Comparison of ENCODE assay signal across 12 cellular contexts in genomic region chr14:91246051-91246852, GRCh38. TPM values are rescaled to one million over a fixed set of nuclear protein-coding genes. Genes with fewer than 3 reads are reported as not detected.
DNase-seq lines count a peak whose midpoint lies in the region; ATAC-seq lines count a peak whose summit lies in the region.
"Had no signal": no experiment of that assay in that cellular context is flagged by ENCODE, and none has a peak within 500 bp of the region (broad histone marks: within the 10 kb centered on the region; RNA-seq: fewer than 3 reads in every experiment).

No MANE protein-coding gene starts in this region.

- H3K9me2 ChIP-seq in Karpas-422 (replicated peaks; ENCODE audit: insufficient read depth, low read length): no peaks in the 10 kb centered on the region

- H3K9me3 ChIP-seq in Karpas-422 (ENCODE audit: low read length): no peaks in the 10 kb centered on the region

- no peak overlapping the region for H3K9ac ChIP-seq in Karpas-422 (ENCODE audit: low read length)

- H3K4me3 ChIP-seq in Karpas-422 (ENCODE audit: low read length): no peak overlapping the region

- H3K27ac Mint-ChIP-seq in stimulated activated memory B cell treated with anti-CD40 and anti-IgM and Interleukin-4, amounts not matched to agents 10 μg/mL and 1 μg/mL and 100 μg/mL, for 72 hours: no peak overlapping the region

- peaks cover 59% of the 10 kb centered on the region for H3K4me1 ChIP-seq in Karpas-422 (ENCODE audit: low read length)

- no peaks in the 10 kb centered on the region for H3K36me3 ChIP-seq in Karpas-422 (ENCODE audit: insufficient read depth, low read length)

- no peaks in the 10 kb centered on the region for H3K36me3 Mint-ChIP-seq in stimulated activated memory B cell treated with anti-CD40 and anti-IgM and Interleukin-4, amounts not matched to agents 10 μg/mL and 1 μg/mL and 100 μg/mL, for 72 hours

- H3K79me2 ChIP-seq in Karpas-422 (ENCODE audit: low read length): no peaks in the 10 kb centered on the region

- DNase-seq in Karpas-422 (peak; percentile 67), RPMI8226 (peak; percentile 63), HPDE6-E6E7 (ENCODE audit: extremely low spot score) (no peak), NCI-H2196 treated with DMSO at 0.1 percent for 48 hours (lab: John Stamatoyannopoulos, UW; ENCODE audit: unreplicated experiment) (no peak)
- peak; percentile 73 to 79 for DNase-seq in activated T-cell treated with anti-CD3 and anti-CD28 coated beads, Interleukin-2, amount 50 U/mL, for 48 hours
- peak; percentile 52 to 72 (median 65) for DNase-seq in stimulated activated CD4-positive, alpha-beta T cell treated with anti-CD3 and anti-CD28 coated beads, Interleukin-12 subunit alpha, Interleukin-12 subunit beta, amount 100 ng/mL, for 48 hours (ENCODE audit: low read depth in 2 of 3, low spot score in 1 of 3)
- DNase-seq: HCEC 1CT, KBM-7 had no signal

- no peaks in the 10 kb centered on the region for H3K27me3 Mint-ChIP-seq in stimulated activated memory B cell treated with anti-CD40 and anti-IgM and Interleukin-4, amounts not matched to agents 10 μg/mL and 1 μg/mL and 100 μg/mL, for 72 hours

- no peak overlapping the region for H3K4me2 ChIP-seq in Karpas-422 (ENCODE audit: low read depth, low read length, poor library complexity, severe bottlenecking)

- H3K4me3 Mint-ChIP-seq in stimulated activated memory B cell treated with anti-CD40 and anti-IgM and Interleukin-4, amounts not matched to agents 10 μg/mL and 1 μg/mL and 100 μg/mL, for 72 hours: no peak overlapping the region

- H3K27me3 ChIP-seq in Karpas-422 (ENCODE audit: low read length): no peaks in the 10 kb centered on the region

- H4K20me1 ChIP-seq in Karpas-422 (ENCODE audit: insufficient read depth, low read depth, low read length): no peaks in the 10 kb centered on the region

- no peak overlapping the region for H3K27ac ChIP-seq in Karpas-422 (ENCODE audit: low read length)
- H3K27ac ChIP-seq: VCaP had no signal

- H3K4me1 Mint-ChIP-seq in stimulated activated memory B cell treated with anti-CD40 and anti-IgM and Interleukin-4, amounts not matched to agents 10 μg/mL and 1 μg/mL and 100 μg/mL, for 72 hours: peaks cover 65% of the 10 kb centered on the region

- ATAC-seq in stimulated activated memory B cell treated with anti-CD40 and anti-IgM and Interleukin-4, amounts not matched to agents 10 μg/mL and 1 μg/mL and 100 μg/mL, for 72 hours: no peak
- no peak for ATAC-seq in GM21619 (IDR thresholded peaks at IDR 0.05; ENCODE audit: unreplicated experiment)
- ATAC-seq: left lobe of liver had no signal

- peaks cover 7% of the 10 kb centered on the region for H3K9me3 Mint-ChIP-seq in stimulated activated memory B cell treated with anti-CD40 and anti-IgM and Interleukin-4, amounts not matched to agents 10 μg/mL and 1 μg/mL and 100 μg/mL, for 72 hours

- H2AFZ ChIP-seq in Karpas-422 (ENCODE audit: low read length): no peak overlapping the region

RNA-seq across cellular contexts. Expression of gene GPR68, which starts 1.7 kb away (rescaled TPM):
- 0.36 TPM in 1 of 2 replicates, not detected in the other for total RNA-seq in Karpas-422 (2014; rRNA removed; shearing (Covaris generic); ENCODE audit: low replicate concordance)

Comparison
In these comparisons a context has a peak if more than half of its experiments do, and no peak if none do; other contexts are left out.
1. DNase-seq: peak in Karpas-422 (single experiment), RPMI8226 (single experiment), activated T-cell treated with anti-CD3 and anti-CD28 coated beads, Interleukin-2, amount 50 U/mL, for 48 hours (2 of 2) and stimulated activated CD4-positive, alpha-beta T cell treated with anti-CD3 and anti-CD28 coated beads, Interleukin-12 subunit alpha, Interleukin-12 subunit beta, amount 100 ng/mL, for 48 hours (3 of 3); none in HPDE6-E6E7 (single experiment) and NCI-H2196 treated with DMSO at 0.1 percent for 48 hours (single experiment).